ENCODE assay signal across 22 cellular contexts in genomic region chr11:76277298-76278175, GRCh38.
DNase-seq lines count a peak whose midpoint lies in the region; ATAC-seq, FAIRE-seq and TF ChIP-seq lines count a peak whose summit lies in the region.
"Had no signal": no experiment of that assay in that cellular context is flagged by ENCODE, and none has a peak within 500 bp of the region (broad histone marks: within the 10 kb centered on the region; RNA-seq: fewer than 3 reads in every experiment).

No MANE protein-coding gene starts in this region.

- CTCF ChIA-PET in H1 (lab: Charles Lee; ENCODE audit: partially characterized antibody), result interaction anchor here (1.0 to 2.4 kb wide), 7 partner anchors 9 to 67 kb away, joined by 3 to 9 read pairs (median 4); no protein-coding TSS in a partner anchor
- CTCF ChIA-PET in activated naive CD4-positive, alpha-beta T cell treated with anti-CD3 and anti-CD28 coated beads, Interleukin-2, amount 10 ng/mL, durations not matched to agents 7 days and 5 days (lab: Charles Lee), result no interaction called here

- TF ChIP-seq RAD21 in H1 (IDR thresholded peaks at IDR 0.05 in 1 of 2, conservative IDR thresholded peaks at IDR 0.05 in 1 of 2; ENCODE audit: low read depth in 2 of 2, low read length in 2 of 2), result no peak

- DNase-seq in CMK (ENCODE audit: low read depth) (peak; percentile 44), H7 (peak; percentile 77), H1 (ENCODE audit: low read depth in 1 of 2, low spot score in 2 of 2) (no peak), naive B cell (no peak), GM19239 (ENCODE audit: insufficient read length, low spot score) (no peak), NCI-H2171 treated with DMSO at 0.1 percent for 48 hours (lab: John Stamatoyannopoulos, UW) (no peak), NCI-H345 treated with DMSO at 0.1 percent for 48 hours (lab: John Stamatoyannopoulos, UW; ENCODE audit: unreplicated experiment) (no peak)
- DNase-seq in activated naive CD4-positive, alpha-beta T cell treated with anti-CD3 and anti-CD28 coated beads, Interleukin-2, amount 10 ng/mL, durations not matched to agents 7 days and 5 days, result no peak
- DNase-seq: activated CD4-positive, alpha-beta T cell treated with anti-CD3 and anti-CD28 coated beads for 48 hours; activated naive CD4-positive, alpha-beta T cell treated with anti-CD3 and anti-CD28 coated beads, Interleukin-2, amount 50 U/mL, for 16 hours; activated T-cell treated with anti-CD3 and anti-CD28 coated beads, Interleukin-2, amount 50 U/mL, for 72 hours; Karpas-422; kidney; MV-4-11; NCI-H187 treated with DMSO at 0.1 percent for 48 hours; NCI-H774; occipital lobe; T-helper 17 cell had no signal

- H3K9me3 Mint-ChIP-seq in naive B cell, result peaks cover 0 to 16% (median 6%) of the 10 kb centered on the region in 7 donors
- no peaks in the 10 kb centered on the region for H3K9me3 Mint-ChIP-seq in activated naive CD4-positive, alpha-beta T cell treated with anti-CD3 and anti-CD28 coated beads, Interleukin-2, amount 10 ng/mL, durations not matched to agents 7 days and 5 days
- H3K9me3 Mint-ChIP-seq: activated T-cell treated with anti-CD3 and anti-CD28 coated beads, Interleukin-2, amount 50 U/mL, for 72 hours had no signal

- H3K4me1 ChIP-seq in H1 (replicated peaks in 1 of 4; ENCODE audit: control insufficient read depth in 3 of 4, insufficient read depth in 4 of 4, low read length in 3 of 4), result peaks cover 5 to 22% (median 8%) of the 10 kb centered on the region in 4 experiments

- no peaks in the 10 kb centered on the region for H3K79me2 ChIP-seq in H1 (ENCODE audit: control insufficient read depth in 1 of 2, insufficient read depth in 2 of 2, low read length in 2 of 2)

- no peak overlapping the region for H3K27ac Mint-ChIP-seq in naive B cell
- no peak overlapping the region for H3K27ac Mint-ChIP-seq in activated naive CD4-positive, alpha-beta T cell treated with anti-CD3 and anti-CD28 coated beads, Interleukin-2, amount 10 ng/mL, durations not matched to agents 7 days and 5 days
- H3K27ac Mint-ChIP-seq: activated T-cell treated with anti-CD3 and anti-CD28 coated beads, Interleukin-2, amount 50 U/mL, for 72 hours; dendritic cell treated with granulocyte-macrophage colony-stimulating factor and Interleukin-4, amounts not matched to agents 40 ng/mL and 50 ng/mL, for 4 days; T-helper 17 cell had no signal

- no peaks in the 10 kb centered on the region for H3K36me3 Mint-ChIP-seq in naive B cell
- H3K36me3 Mint-ChIP-seq in activated naive CD4-positive, alpha-beta T cell treated with anti-CD3 and anti-CD28 coated beads, Interleukin-2, amount 10 ng/mL, durations not matched to agents 7 days and 5 days, result no peaks in the 10 kb centered on the region

- H3K79me1 ChIP-seq in H1 (ENCODE audit: low read depth, low read length), result no peaks in the 10 kb centered on the region

- TF ChIP-seq CTCF in H1 (IDR thresholded peaks at IDR 0.05; ENCODE audit: control extremely low read depth in 1 of 3, insufficient read depth in 1 of 3, low read depth in 1 of 3, low read length in 3 of 3), result no peak

- H3K23me2 ChIP-seq in H1 (ENCODE audit: low read depth, low read length), result no peaks in the 10 kb centered on the region

- H4K5ac ChIP-seq in H1 (ENCODE audit: insufficient read length, low read depth, low read length), result no peak overlapping the region

- peak overlapping the region; percentile 48; the same call in 1 of the 2 replicates for H3K18ac ChIP-seq in H1 (ENCODE audit: extremely low read depth, low read length)

- H2BK15ac ChIP-seq in H1 (ENCODE audit: low read length), result 0 out of 2 replicates have a peak overlapping the region, but pooled peaks have one; percentile 61

- H3K9ac ChIP-seq in H1 (replicated peaks in 1 of 4; ENCODE audit: extremely low read depth in 1 of 4, low read depth in 3 of 4, low read length in 3 of 4), result no peak overlapping the region

- H3K27ac ChIP-seq in H1 (ENCODE audit: low read depth, low read length), result no peak overlapping the region
- H3K27ac ChIP-seq: RWPE1, SK-N-MC had no signal

- H2BK20ac ChIP-seq in H1 (ENCODE audit: low read length), result no peak overlapping the region; the same call in 1 of the 2 replicates

- no peak overlapping the region for H2BK5ac ChIP-seq in H1 (ENCODE audit: low read depth, low read length)

- no peak for TF ChIP-seq POLR2A in H1 (IDR thresholded peaks at IDR 0.05; ENCODE audit: control extremely low read depth in 1 of 2, low read depth in 2 of 2, low read length in 2 of 2)

- peaks cover 0 to 7% (median 0%) of the 10 kb centered on the region in 3 donors for H3K27me3 Mint-ChIP-seq in naive B cell
- H3K27me3 Mint-ChIP-seq in activated naive CD4-positive, alpha-beta T cell treated with anti-CD3 and anti-CD28 coated beads, Interleukin-2, amount 10 ng/mL, durations not matched to agents 7 days and 5 days, result peaks cover 22% of the 10 kb centered on the region
- H3K27me3 Mint-ChIP-seq: T-helper 17 cell had no signal

- no peak overlapping the region for H3K14ac ChIP-seq in H1 (ENCODE audit: insufficient read length)

- H3K4me2 ChIP-seq in H1 (ENCODE audit: insufficient read depth in 1 of 2, low read depth in 2 of 2, low read length in 2 of 2), result no peak overlapping the region

- H2BK12ac ChIP-seq in H1 (ENCODE audit: low read depth, low read length), result peak overlapping the region; percentile 75; the same call in 1 of the 2 replicates

- H3K4me1 Mint-ChIP-seq in naive B cell, result peaks cover 0 to 4% (median 3%) of the 10 kb centered on the region in 3 donors
- no peaks in the 10 kb centered on the region for H3K4me1 Mint-ChIP-seq in activated naive CD4-positive, alpha-beta T cell treated with anti-CD3 and anti-CD28 coated beads, Interleukin-2, amount 10 ng/mL, durations not matched to agents 7 days and 5 days

- no peak overlapping the region for H3K4me3 Mint-ChIP-seq in naive B cell
- H3K4me3 Mint-ChIP-seq in activated naive CD4-positive, alpha-beta T cell treated with anti-CD3 and anti-CD28 coated beads, Interleukin-2, amount 10 ng/mL, durations not matched to agents 7 days and 5 days, result no peak overlapping the region
- H3K4me3 Mint-ChIP-seq: activated T-cell treated with anti-CD3 and anti-CD28 coated beads, Interleukin-2, amount 50 U/mL, for 72 hours; dendritic cell treated with granulocyte-macrophage colony-stimulating factor and Interleukin-4, amounts not matched to agents 40 ng/mL and 50 ng/mL, for 4 days; T-helper 17 cell had no signal

- no peak overlapping the region for H2BK120ac ChIP-seq in H1 (replicated peaks; ENCODE audit: low read depth, low read length)

- no peak overlapping the region for H3K56ac ChIP-seq in H1 (replicated peaks; ENCODE audit: insufficient read length, low read depth, low read length)

- FAIRE-seq in H1 (lab: Jason Lieb, UNC), result no peak
- FAIRE-seq in GM19239 (lab: Jason Lieb, UNC), result no peak
- FAIRE-seq: GM18507, kidney had no signal

- H3K27me3 ChIP-seq in H7 (ENCODE audit: control insufficient read depth, insufficient read depth, low read length), result no peaks in the 10 kb centered on the region
- H3K27me3 ChIP-seq in H1 (replicated peaks in 1 of 4; ENCODE audit: control insufficient read depth in 3 of 4, extremely low read depth in 1 of 4, insufficient read depth in 3 of 4, low read length in 3 of 4), result peaks cover 0 to 7% (median 2%) of the 10 kb centered on the region in 4 experiments; a peak in 3 of 7 replicates

- no peak overlapping the region for H3K23ac ChIP-seq in H1 (ENCODE audit: insufficient read length)

- H3K36me3 ChIP-seq in H7 (replicated peaks; ENCODE audit: control insufficient read depth, insufficient read depth, low read length), result no peaks in the 10 kb centered on the region
- H3K36me3 ChIP-seq in H1 (ENCODE audit: control insufficient read depth in 2 of 4, insufficient read depth in 4 of 4, low read length in 3 of 4), result no peaks in the 10 kb centered on the region

- H4K8ac ChIP-seq in H1 (ENCODE audit: extremely low read depth, insufficient read depth, low read length), result no peak overlapping the region

- no peaks in the 10 kb centered on the region for H4K20me1 ChIP-seq in H1 (replicated peaks in 1 of 2; ENCODE audit: control insufficient read depth in 1 of 2, insufficient read depth in 2 of 2, low read length in 2 of 2)

- TF ChIP-seq EP300 in H1 (IDR thresholded peaks at IDR 0.05; ENCODE audit: borderline replicate concordance in 1 of 2, low read depth in 2 of 2, low read length in 2 of 2), result no peak

- peak; percentile 62 to 77 for ATAC-seq in naive B cell (ENCODE audit: low read depth in 2 of 2)
- ATAC-seq: activated T-cell treated with anti-CD3 and anti-CD28 coated beads, Interleukin-2, amount 50 U/mL, for 72 hours; T-helper 17 cell had no signal

- H4K91ac ChIP-seq in H1 (replicated peaks; ENCODE audit: insufficient read length, low read length), result no peak overlapping the region

- H2AFZ ChIP-seq in H1 (ENCODE audit: low read length), result no peak overlapping the region

- H3K4me3 ChIP-seq in H7 (ENCODE audit: insufficient read depth, low read depth, low read length) (no peak overlapping the region), H1 (ENCODE audit: extremely low read depth in 1 of 4, insufficient read depth in 2 of 4, low read depth in 3 of 4, low read length in 4 of 4) (no peak overlapping the region)
- H3K4me3 ChIP-seq: SK-N-MC had no signal

- no peak overlapping the region for H2AK5ac ChIP-seq in H1 (ENCODE audit: low read depth, low read length)

- POLR2A ChIA-PET in H1 (lab: Charles Lee; ENCODE audit: partially characterized antibody), result interaction anchor here (0.8 to 1.3 kb wide), 2 partner anchors 19 to 33 kb away, joined by 3 to 5 read pairs; no protein-coding TSS in a partner anchor

- H3K9me3 ChIP-seq in H1 (ENCODE audit: insufficient read depth in 2 of 2, low read depth in 1 of 2, low read length in 1 of 2), result peaks cover 0 to 6% of the 10 kb centered on the region in 2 experiments; a peak in 2 of 4 replicates

- WGBS in H1 (ENCODE audit: extremely low coverage in 1 of 2, insufficient coverage in 1 of 2, insufficient read length in 1 of 2, insufficient replicate concordance in 2 of 2, low coverage in 1 of 2, low lambda C conversion rate in 2 of 2, missing lambda C conversion rate in 1 of 2), 2 experiments, result 84% methylated on average over 22 of the region's 25 CpGs; no CpG with 5 or more reads in 1 of the 2 experiments

- H3K4ac ChIP-seq in H1 (replicated peaks; ENCODE audit: insufficient read length, low read depth, low read length), result no peak overlapping the region

TF ChIP-seq in H1, 55 proteins besides CTCF, POLR2A, EP300 and RAD21 (continues in another document):
- TF ChIP-seq, protein P1, sequence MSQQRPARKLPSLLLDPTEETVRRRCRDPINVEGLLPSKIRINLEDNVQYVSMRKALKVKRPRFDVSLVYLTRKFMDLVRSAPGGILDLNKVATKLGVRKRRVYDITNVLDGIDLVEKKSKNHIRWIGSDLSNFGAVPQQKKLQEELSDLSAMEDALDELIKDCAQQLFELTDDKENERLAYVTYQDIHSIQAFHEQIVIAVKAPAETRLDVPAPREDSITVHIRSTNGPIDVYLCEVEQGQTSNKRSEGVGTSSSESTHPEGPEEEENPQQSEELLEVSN (IDR thresholded peaks at IDR 0.05), result peak; percentile 71; the same call in 1 of the 2 replicates
- no peak for TF ChIP-seq SUZ12 (IDR thresholded peaks at IDR 0.05; ENCODE audit: low read length)
- TF ChIP-seq JUN (IDR thresholded peaks at IDR 0.05; ENCODE audit: low read depth, low read length), result no peak
- no peak for TF ChIP-seq GTF2F1 (IDR thresholded peaks at IDR 0.05; ENCODE audit: borderline replicate concordance, low read depth, low read length)
- TF ChIP-seq KDM1A (IDR thresholded peaks at IDR 0.05; ENCODE audit: borderline replicate concordance, low read length), result peak; percentile 89; the same call in 1 of the 2 replicates

Comparison
In these comparisons a context has a peak if more than half of its experiments do, and no peak if none do; other contexts are left out.
1. DNase-seq: peak in CMK (single experiment) and H7 (single experiment); none in H1 (0 of 2), naive B cell (single experiment), activated naive CD4-positive, alpha-beta T cell treated with anti-CD3 and anti-CD28 coated beads, Interleukin-2, amount 10 ng/mL, durations not matched to agents 7 days and 5 days (single experiment), GM19239 (single experiment), NCI-H2171 treated with DMSO at 0.1 percent for 48 hours (single experiment) and NCI-H345 treated with DMSO at 0.1 percent for 48 hours (single experiment).